ENCODE assay signal across 14 cellular contexts in genomic region chr3:196386034-196386433, GRCh38. TPM values are rescaled to one million over a fixed set of nuclear protein-coding genes. Genes with fewer than 3 reads are reported as not detected.
"Had no signal": no experiment of that assay in that cellular context is flagged by ENCODE, and none has a peak within 500 bp of the region (broad histone marks: within the 10 kb centered on the region; RNA-seq: fewer than 3 reads in every experiment).

No MANE protein-coding gene starts in this region.

RNA-seq across cellular contexts. Expression of gene TM4SF19, which starts 47.8 kb away (rescaled TPM):
- total RNA-seq: activated B cell treated with CpG ODN at 0.5 μM for 24 hours; activated CD4-positive, alpha-beta memory T cell treated with anti-CD3 and anti-CD28 coated beads for 36 hours; activated CD4-positive, alpha-beta T cell treated with anti-CD3 and anti-CD28 coated beads, Interleukin-2, amount 10 ng/mL, durations not matched to agents 24 days and 14 days; activated CD8-positive, alpha-beta memory T cell treated with anti-CD3 and anti-CD28 coated beads for 36 hours; activated CD8-positive, alpha-beta T cell treated with anti-CD3 and anti-CD28 coated beads for 36 hours; activated naive CD4-positive, alpha-beta T cell treated with anti-CD3 and anti-CD28 coated beads for 36 hours; activated naive CD8-positive, alpha-beta T cell treated with anti-CD3 and anti-CD28 coated beads for 36 hours; activated T-cell treated with anti-CD3 and anti-CD28 coated beads, Interleukin-2, amount 50 U/mL, for 4 hours; activated T-cell treated with anti-CD3 and anti-CD28 coated beads, Interleukin-2, amount 50 U/mL, for 72 hours; activated T-helper 1 cell treated with anti-CD3 and anti-CD28 coated beads, Interleukin-12 subunit alpha, Interleukin-12 subunit beta, Interleukin-2, Interleukin-4 antibody, amounts not matched to agents 30 ng/mL and 10 ng/mL and 1 ng/mL, durations not matched to agents 14 hours and 24 hours and 36 hours; activated T-helper 17 cell treated with anti-CD3 and anti-CD28 coated beads, Interleukin-2, amount 50 U/mL, for 72 hours; body of pancreas; cardiac septum; cerebellum had no signal
